Comparison of ENCODE assay signal across 2 cellular contexts in the genomic region with DNA sequence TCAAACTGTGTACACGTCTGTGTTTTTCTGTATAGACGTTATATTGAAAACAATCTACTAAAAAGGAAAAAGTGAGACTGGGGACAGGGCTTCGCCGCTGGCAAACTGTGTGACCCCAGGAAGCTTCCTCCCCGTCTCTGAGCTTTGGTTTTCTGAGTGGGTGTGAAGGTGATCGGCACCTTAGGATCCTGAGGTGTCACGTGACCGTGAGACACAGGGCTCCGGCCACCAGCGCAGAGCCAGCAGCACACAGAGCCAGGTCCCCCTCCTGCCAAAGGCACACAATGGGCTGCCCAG.
TF ChIP-seq lines count a peak whose summit lies in the region.

No MANE protein-coding gene starts in this region.

TF ChIP-seq in SK-N-SH, 30 proteins besides CTCF, POLR2A, EP300 and RAD21:
- no peak for TF ChIP-seq TEAD4 (IDR thresholded peaks at IDR 0.05; ENCODE audit: borderline replicate concordance, insufficient read depth)
- TF ChIP-seq FOXM1 (IDR thresholded peaks at IDR 0.05; ENCODE audit: low read depth), result no peak
- no peak for TF ChIP-seq RXRA (IDR thresholded peaks at IDR 0.05; ENCODE audit: borderline replicate concordance, low read depth)
- no peak for TF ChIP-seq RCOR1 (IDR thresholded peaks at IDR 0.05; ENCODE audit: low read length)

TF ChIP-seq in SK-N-SH treated with all-trans-retinoic acid at 6 μM for 48 hours, 23 proteins besides CTCF, POLR2A, EP300 and RAD21:
- TF ChIP-seq, protein P1, sequence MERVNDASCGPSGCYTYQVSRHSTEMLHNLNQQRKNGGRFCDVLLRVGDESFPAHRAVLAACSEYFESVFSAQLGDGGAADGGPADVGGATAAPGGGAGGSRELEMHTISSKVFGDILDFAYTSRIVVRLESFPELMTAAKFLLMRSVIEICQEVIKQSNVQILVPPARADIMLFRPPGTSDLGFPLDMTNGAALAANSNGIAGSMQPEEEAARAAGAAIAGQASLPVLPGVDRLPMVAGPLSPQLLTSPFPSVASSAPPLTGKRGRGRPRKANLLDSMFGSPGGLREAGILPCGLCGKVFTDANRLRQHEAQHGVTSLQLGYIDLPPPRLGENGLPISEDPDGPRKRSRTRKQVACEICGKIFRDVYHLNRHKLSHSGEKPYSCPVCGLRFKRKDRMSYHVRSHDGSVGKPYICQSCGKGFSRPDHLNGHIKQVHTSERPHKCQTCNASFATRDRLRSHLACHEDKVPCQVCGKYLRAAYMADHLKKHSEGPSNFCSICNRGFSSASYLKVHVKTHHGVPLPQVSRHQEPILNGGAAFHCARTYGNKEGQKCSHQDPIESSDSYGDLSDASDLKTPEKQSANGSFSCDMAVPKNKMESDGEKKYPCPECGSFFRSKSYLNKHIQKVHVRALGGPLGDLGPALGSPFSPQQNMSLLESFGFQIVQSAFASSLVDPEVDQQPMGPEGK (CRISPR knock-in tag; IDR thresholded peaks at IDR 0.05; ENCODE audit: borderline replicate concordance), result no peak
- TF ChIP-seq ESRRG (CRISPR knock-in tag; IDR thresholded peaks at IDR 0.05) (no peak), PPARA (CRISPR knock-in tag; IDR thresholded peaks at IDR 0.05; ENCODE audit: borderline replicate concordance) (no peak), TCF4 (CRISPR knock-in tag; IDR thresholded peaks at IDR 0.05; ENCODE audit: borderline replicate concordance) (no peak), SNAI2 (CRISPR knock-in tag; IDR thresholded peaks at IDR 0.05) (no peak), ZNF8 (CRISPR knock-in tag; IDR thresholded peaks at IDR 0.05) (no peak), RARB (CRISPR knock-in tag; IDR thresholded peaks at IDR 0.05) (no peak), CSDC2 (CRISPR knock-in tag; IDR thresholded peaks at IDR 0.05) (no peak), OSR1 (CRISPR knock-in tag; IDR thresholded peaks at IDR 0.05) (no peak), ZFP30 (CRISPR knock-in tag; IDR thresholded peaks at IDR 0.05) (no peak), ZFP3 (CRISPR knock-in tag; IDR thresholded peaks at IDR 0.05) (no peak), ZNF565 (CRISPR knock-in tag; conservative IDR thresholded peaks at IDR 0.05; ENCODE audit: low read depth) (no peak), TOX (CRISPR knock-in tag; IDR thresholded peaks at IDR 0.05; ENCODE audit: borderline replicate concordance) (no peak), ISL1 (CRISPR knock-in tag; IDR thresholded peaks at IDR 0.05) (no peak)
- TF ChIP-seq, protein P2, sequence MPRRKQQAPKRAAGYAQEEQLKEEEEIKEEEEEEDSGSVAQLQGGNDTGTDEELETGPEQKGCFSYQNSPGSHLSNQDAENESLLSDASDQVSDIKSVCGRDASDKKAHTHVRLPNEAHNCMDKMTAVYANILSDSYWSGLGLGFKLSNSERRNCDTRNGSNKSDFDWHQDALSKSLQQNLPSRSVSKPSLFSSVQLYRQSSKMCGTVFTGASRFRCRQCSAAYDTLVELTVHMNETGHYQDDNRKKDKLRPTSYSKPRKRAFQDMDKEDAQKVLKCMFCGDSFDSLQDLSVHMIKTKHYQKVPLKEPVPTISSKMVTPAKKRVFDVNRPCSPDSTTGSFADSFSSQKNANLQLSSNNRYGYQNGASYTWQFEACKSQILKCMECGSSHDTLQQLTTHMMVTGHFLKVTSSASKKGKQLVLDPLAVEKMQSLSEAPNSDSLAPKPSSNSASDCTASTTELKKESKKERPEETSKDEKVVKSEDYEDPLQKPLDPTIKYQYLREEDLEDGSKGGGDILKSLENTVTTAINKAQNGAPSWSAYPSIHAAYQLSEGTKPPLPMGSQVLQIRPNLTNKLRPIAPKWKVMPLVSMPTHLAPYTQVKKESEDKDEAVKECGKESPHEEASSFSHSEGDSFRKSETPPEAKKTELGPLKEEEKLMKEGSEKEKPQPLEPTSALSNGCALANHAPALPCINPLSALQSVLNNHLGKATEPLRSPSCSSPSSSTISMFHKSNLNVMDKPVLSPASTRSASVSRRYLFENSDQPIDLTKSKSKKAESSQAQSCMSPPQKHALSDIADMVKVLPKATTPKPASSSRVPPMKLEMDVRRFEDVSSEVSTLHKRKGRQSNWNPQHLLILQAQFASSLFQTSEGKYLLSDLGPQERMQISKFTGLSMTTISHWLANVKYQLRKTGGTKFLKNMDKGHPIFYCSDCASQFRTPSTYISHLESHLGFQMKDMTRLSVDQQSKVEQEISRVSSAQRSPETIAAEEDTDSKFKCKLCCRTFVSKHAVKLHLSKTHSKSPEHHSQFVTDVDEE (CRISPR knock-in tag; IDR thresholded peaks at IDR 0.05), result no peak
- TF ChIP-seq, protein P3, sequence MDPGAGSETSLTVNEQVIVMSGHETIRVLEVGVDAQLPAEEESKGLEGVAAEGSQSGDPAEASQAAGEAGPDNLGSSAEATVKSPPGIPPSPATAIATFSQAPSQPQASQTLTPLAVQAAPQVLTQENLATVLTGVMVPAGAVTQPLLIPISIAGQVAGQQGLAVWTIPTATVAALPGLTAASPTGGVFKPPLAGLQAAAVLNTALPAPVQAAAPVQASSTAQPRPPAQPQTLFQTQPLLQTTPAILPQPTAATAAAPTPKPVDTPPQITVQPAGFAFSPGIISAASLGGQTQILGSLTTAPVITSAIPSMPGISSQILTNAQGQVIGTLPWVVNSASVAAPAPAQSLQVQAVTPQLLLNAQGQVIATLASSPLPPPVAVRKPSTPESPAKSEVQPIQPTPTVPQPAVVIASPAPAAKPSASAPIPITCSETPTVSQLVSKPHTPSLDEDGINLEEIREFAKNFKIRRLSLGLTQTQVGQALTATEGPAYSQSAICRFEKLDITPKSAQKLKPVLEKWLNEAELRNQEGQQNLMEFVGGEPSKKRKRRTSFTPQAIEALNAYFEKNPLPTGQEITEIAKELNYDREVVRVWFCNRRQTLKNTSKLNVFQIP (CRISPR knock-in tag; IDR thresholded peaks at IDR 0.05; ENCODE audit: borderline replicate concordance, low read depth), result no peak
- TF ChIP-seq, protein P4, sequence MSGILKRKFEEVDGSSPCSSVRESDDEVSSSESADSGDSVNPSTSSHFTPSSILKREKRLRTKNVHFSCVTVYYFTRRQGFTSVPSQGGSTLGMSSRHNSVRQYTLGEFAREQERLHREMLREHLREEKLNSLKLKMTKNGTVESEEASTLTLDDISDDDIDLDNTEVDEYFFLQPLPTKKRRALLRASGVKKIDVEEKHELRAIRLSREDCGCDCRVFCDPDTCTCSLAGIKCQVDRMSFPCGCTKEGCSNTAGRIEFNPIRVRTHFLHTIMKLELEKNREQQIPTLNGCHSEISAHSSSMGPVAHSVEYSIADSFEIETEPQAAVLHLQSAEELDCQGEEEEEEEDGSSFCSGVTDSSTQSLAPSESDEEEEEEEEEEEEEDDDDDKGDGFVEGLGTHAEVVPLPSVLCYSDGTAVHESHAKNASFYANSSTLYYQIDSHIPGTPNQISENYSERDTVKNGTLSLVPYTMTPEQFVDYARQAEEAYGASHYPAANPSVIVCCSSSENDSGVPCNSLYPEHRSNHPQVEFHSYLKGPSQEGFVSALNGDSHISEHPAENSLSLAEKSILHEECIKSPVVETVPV (CRISPR knock-in tag; IDR thresholded peaks at IDR 0.05), result no peak
- TF ChIP-seq, protein P5, sequence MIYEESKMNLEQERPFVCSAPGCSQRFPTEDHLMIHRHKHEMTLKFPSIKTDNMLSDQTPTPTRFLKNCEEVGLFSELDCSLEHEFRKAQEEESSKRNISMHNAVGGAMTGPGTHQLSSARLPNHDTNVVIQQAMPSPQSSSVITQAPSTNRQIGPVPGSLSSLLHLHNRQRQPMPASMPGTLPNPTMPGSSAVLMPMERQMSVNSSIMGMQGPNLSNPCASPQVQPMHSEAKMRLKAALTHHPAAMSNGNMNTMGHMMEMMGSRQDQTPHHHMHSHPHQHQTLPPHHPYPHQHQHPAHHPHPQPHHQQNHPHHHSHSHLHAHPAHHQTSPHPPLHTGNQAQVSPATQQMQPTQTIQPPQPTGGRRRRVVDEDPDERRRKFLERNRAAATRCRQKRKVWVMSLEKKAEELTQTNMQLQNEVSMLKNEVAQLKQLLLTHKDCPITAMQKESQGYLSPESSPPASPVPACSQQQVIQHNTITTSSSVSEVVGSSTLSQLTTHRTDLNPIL (CRISPR knock-in tag; IDR thresholded peaks at IDR 0.05; ENCODE audit: low read depth), result no peak
